Comparison of ENCODE assay signal across 28 cellular contexts in genomic region chr1:67359592-67359991, GRCh38. TPM values are rescaled to one million over a fixed set of nuclear protein-coding genes. Genes with fewer than 3 reads are reported as not detected.
"Had no signal": no experiment of that assay in that cellular context is flagged by ENCODE, and none has a peak within 500 bp of the region (broad histone marks: within the 10 kb centered on the region; RNA-seq: fewer than 3 reads in every experiment).

No MANE protein-coding gene starts in this region.

- H3K9me3 ChIP-seq: breast epithelium, colonic mucosa, Peyer's patch, SJCRH30, SK-N-SH had no signal

- H3K4me1 ChIP-seq: breast epithelium, colonic mucosa, Peyer's patch, SJCRH30 had no signal

- H3K27ac Mint-ChIP-seq: activated CD8-positive, alpha-beta T cell treated with anti-CD3 and anti-CD28 coated beads, Interleukin-2, amount 10 ng/mL, durations not matched to agents 7 days and 5 days; activated naive CD8-positive, alpha-beta T cell treated with anti-CD3 and anti-CD28 coated beads, Interleukin-2, amount 10 ng/mL, durations not matched to agents 7 days and 5 days; IgD-negative memory B cell had no signal

- H3K27me3 ChIP-seq: breast epithelium, colonic mucosa, Peyer's patch, SJCRH30 had no signal

- H3K4me3 Mint-ChIP-seq: activated CD8-positive, alpha-beta T cell treated with anti-CD3 and anti-CD28 coated beads, Interleukin-2, amount 10 ng/mL, durations not matched to agents 7 days and 5 days; activated naive CD8-positive, alpha-beta T cell treated with anti-CD3 and anti-CD28 coated beads, Interleukin-2, amount 10 ng/mL, durations not matched to agents 7 days and 5 days; IgD-negative memory B cell had no signal

- H3K9me2 ChIP-seq: SK-N-SH had no signal

- H3K9me3 Mint-ChIP-seq: activated naive CD8-positive, alpha-beta T cell treated with anti-CD3 and anti-CD28 coated beads, Interleukin-2, amount 10 ng/mL, durations not matched to agents 7 days and 5 days; IgD-negative memory B cell had no signal

- H3K4me1 Mint-ChIP-seq: IgD-negative memory B cell had no signal

- H3K36me3 ChIP-seq: breast epithelium, colonic mucosa, Peyer's patch, SJCRH30 had no signal

- H3K9ac ChIP-seq: SK-N-SH had no signal

- DNase-seq: activated CD8-positive, alpha-beta memory T cell treated with anti-CD3 and anti-CD28 coated beads, Interleukin-2, amount 50 U/mL, for 48 hours; activated CD8-positive, alpha-beta T cell treated with anti-CD3 and anti-CD28 coated beads, Interleukin-2, amount 10 ng/mL, durations not matched to agents 7 days and 5 days; activated effector memory CD4-positive, alpha-beta T cell treated with anti-CD3 and anti-CD28 coated beads, Interleukin-2, amount 50 U/mL, for 16 hours; activated naive CD4-positive, alpha-beta T cell treated with Interleukin-2 at 50 U/mL for 16 hours; activated naive CD8-positive, alpha-beta T cell treated with anti-CD3 and anti-CD28 coated beads, Interleukin-2, amount 10 ng/mL, durations not matched to agents 7 days and 5 days; activated T-cell treated with anti-CD3 and anti-CD28 coated beads, Interleukin-2, amount 50 U/mL, for 48 hours; aorta; caudate nucleus; colonic mucosa; KG1; MV-4-11; NCI-H1092 treated with DMSO at 0.1 percent for 48 hours; NCI-H1417 treated with DMSO at 0.1 percent for 48 hours; NCI-H1694 treated with DMSO at 0.1 percent for 48 hours; NCI-H2029 treated with DMSO at 0.1 percent for 48 hours; NCI-H345; NCI-H510A; NCI-H526 treated with DMSO at 0.1 percent for 48 hours; NCI-H82; NK-92 treated with Interleukin-12 subunit alpha and Interleukin-12 subunit beta, amount 100 ng/mL, for 24 hours; Peyer's patch; Right ventricle myocardium superior; SJCRH30; SK-N-SH had no signal

- H3K4me3 ChIP-seq: breast epithelium, colonic mucosa, Peyer's patch, SJCRH30 had no signal

- H3K27me3 Mint-ChIP-seq: activated naive CD8-positive, alpha-beta T cell treated with anti-CD3 and anti-CD28 coated beads, Interleukin-2, amount 10 ng/mL, durations not matched to agents 7 days and 5 days; IgD-negative memory B cell had no signal

- H3K27ac ChIP-seq: breast epithelium, colonic mucosa, Peyer's patch, RWPE1, SJCRH30 had no signal

- H3K4me2 ChIP-seq: SK-N-SH had no signal

- ATAC-seq: activated CD8-positive, alpha-beta T cell treated with anti-CD3 and anti-CD28 coated beads, Interleukin-2, amount 10 ng/mL, durations not matched to agents 7 days and 5 days had no signal

RNA-seq across cellular contexts. Expression of gene IL12RB2, which starts 51.9 kb away (rescaled TPM):
- total RNA-seq: LHCN-M2, SJCRH30 had no signal
